In the genomic region with DNA sequence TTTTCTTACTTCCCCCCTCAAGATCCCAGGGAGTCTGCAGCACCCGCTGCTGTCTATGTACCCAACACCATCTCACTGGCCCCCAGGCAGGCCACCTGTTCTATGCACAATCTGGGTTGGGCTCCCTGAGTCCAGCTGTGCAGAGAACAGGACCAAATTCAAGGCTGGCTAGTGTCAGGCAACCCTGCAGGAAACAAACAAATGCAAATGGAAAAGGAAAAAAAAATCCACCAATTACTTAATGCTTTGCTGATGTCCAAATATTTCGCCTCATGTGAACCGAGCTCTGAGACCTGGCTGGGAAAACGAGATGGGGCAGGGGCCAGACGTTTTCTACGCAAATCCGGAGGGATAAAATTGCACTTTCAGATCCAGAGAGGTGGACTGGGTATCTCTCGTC, we compare ENCODE assay signal across 27 cellular contexts.
A peak's percentile ranks its signal among the peaks of the same experiment; 100 is the strongest.
DNase-seq lines count a peak whose midpoint lies in the region; ATAC-seq and TF ChIP-seq lines count a peak whose summit lies in the region.
"Had no signal": no experiment of that assay in that cellular context is flagged by ENCODE, and none has a peak within 500 bp of the region (broad histone marks: within the 10 kb centered on the region; RNA-seq: fewer than 3 reads in every experiment).

No MANE protein-coding gene starts in this region.

- peaks cover 3% of the 10 kb centered on the region for H3K9me3 ChIP-seq in psoas muscle
- no peaks in the 10 kb centered on the region for H3K9me3 ChIP-seq in uterus
- H3K9me3 ChIP-seq: adrenal gland, suprapubic skin had no signal

- DNase-seq in coronary artery (ENCODE audit: low spot score) = peak; percentile 68
- no peak for DNase-seq in left cardiac atrium
- DNase-seq in psoas muscle = peak; percentile 31 to 63
- peak; percentile 38 to 77 for DNase-seq in uterus
- DNase-seq in A172 (ENCODE audit: low spot score) = no peak
- DNase-seq in DMS 273 treated with DMSO at 0.1 percent for 48 hours (lab: John Stamatoyannopoulos, UW) = no peak
- DNase-seq in activated gamma-delta T cell (lab: John Stamatoyannopoulos, UW) = no peak
- DNase-seq: activated CD4-positive, alpha-beta T cell treated with anti-CD3 and anti-CD28 coated beads, Interleukin-2, amount 50 U/mL, for 4 hours; activated naive CD4-positive, alpha-beta T cell treated with anti-CD3 and anti-CD28 coated beads for 36 hours; adrenal gland; C1 segment of cervical spinal cord; cerebellar nuclear complex; DMS53; foreskin melanocyte; H9; MG63; NCI-H1105; NCI-H187; NCI-H2171; NCI-H524; OCI-M1; T-helper 17 cell had no signal

- H3K4me1 ChIP-seq in psoas muscle = no peaks in the 10 kb centered on the region
- H3K4me1 ChIP-seq in uterus = no peaks in the 10 kb centered on the region
- H3K4me1 ChIP-seq: adrenal gland had no signal

- intact Hi-C loops in left cardiac atrium (cut with DNase I) (no loop called here), psoas muscle (cut with DNase I) (no loop called here), uterus (cut with DNase I; ENCODE audit: low total_unique reads) (no loop called here)

- H3K4me3 ChIP-seq in coronary artery = no peak overlapping the region
- H3K4me3 ChIP-seq in psoas muscle = no peak overlapping the region
- H3K4me3 ChIP-seq in uterus = no peak overlapping the region
- H3K4me3 ChIP-seq: adrenal gland, MG63, SK-N-MC, suprapubic skin had no signal

- H3K36me3 ChIP-seq in psoas muscle (ENCODE audit: insufficient read depth in 1 of 2, low read depth in 1 of 2) = no peaks in the 10 kb centered on the region
- H3K36me3 ChIP-seq in uterus = no peaks in the 10 kb centered on the region
- H3K36me3 ChIP-seq: adrenal gland, MG63, suprapubic skin had no signal

- ATAC-seq in left cardiac atrium (peak; percentile 25 to 48), psoas muscle (peak in 1 of 4 donors; percentile 51)
- ATAC-seq: activated CD4-positive, CD25-positive, alpha-beta regulatory T cell treated with anti-CD3 and anti-CD28 coated beads, Interleukin-2, amount 50 U/mL, for 24 hours; stimulated activated memory B cell treated with anti-CD40 and anti-IgM and Interleukin-4, amounts not matched to agents 10 μg/mL and 1 μg/mL and 100 μg/mL, for 72 hours; T-helper 17 cell had no signal

- peak overlapping the region in 1 of 2 donors; percentile 37 for H3K27ac ChIP-seq in coronary artery
- no peak overlapping the region for H3K27ac ChIP-seq in psoas muscle
- H3K27ac ChIP-seq in uterus = peak overlapping the region; percentile 3 to 53
- H3K27ac ChIP-seq: KMS-11, SK-N-MC, suprapubic skin had no signal

- peaks cover 0 to 40% (median 2%) of the 10 kb centered on the region in 3 donors for H3K27me3 ChIP-seq in psoas muscle (ENCODE audit: insufficient read depth in 3 of 3, low read length in 2 of 3)
- H3K27me3 ChIP-seq in uterus = no peaks in the 10 kb centered on the region
- H3K27me3 ChIP-seq: adrenal gland, MG63 had no signal

- WGBS in psoas muscle, 3 donors = 25 to 34% (median 28%) methylated on average over 8 of the region's 8 CpGs

- TF ChIP-seq CTCF in coronary artery (IDR thresholded peaks at IDR 0.05) (no peak), psoas muscle (IDR thresholded peaks at IDR 0.05) (no peak), uterus (IDR thresholded peaks at IDR 0.05) (no peak)

- no peak for TF ChIP-seq POLR2A in uterus (IDR thresholded peaks at IDR 0.05)

Comparison
In these comparisons a context has a peak if more than half of its experiments do, and no peak if none do; other contexts are left out.
1. DNase-seq: peak in coronary artery (single experiment), psoas muscle (2 of 2) and uterus (2 of 2); none in left cardiac atrium (single experiment), A172 (single experiment), DMS 273 treated with DMSO at 0.1 percent for 48 hours (single experiment) and activated gamma-delta T cell (single experiment).